Comparison of ENCODE assay signal across 7 cellular contexts in the genomic region with DNA sequence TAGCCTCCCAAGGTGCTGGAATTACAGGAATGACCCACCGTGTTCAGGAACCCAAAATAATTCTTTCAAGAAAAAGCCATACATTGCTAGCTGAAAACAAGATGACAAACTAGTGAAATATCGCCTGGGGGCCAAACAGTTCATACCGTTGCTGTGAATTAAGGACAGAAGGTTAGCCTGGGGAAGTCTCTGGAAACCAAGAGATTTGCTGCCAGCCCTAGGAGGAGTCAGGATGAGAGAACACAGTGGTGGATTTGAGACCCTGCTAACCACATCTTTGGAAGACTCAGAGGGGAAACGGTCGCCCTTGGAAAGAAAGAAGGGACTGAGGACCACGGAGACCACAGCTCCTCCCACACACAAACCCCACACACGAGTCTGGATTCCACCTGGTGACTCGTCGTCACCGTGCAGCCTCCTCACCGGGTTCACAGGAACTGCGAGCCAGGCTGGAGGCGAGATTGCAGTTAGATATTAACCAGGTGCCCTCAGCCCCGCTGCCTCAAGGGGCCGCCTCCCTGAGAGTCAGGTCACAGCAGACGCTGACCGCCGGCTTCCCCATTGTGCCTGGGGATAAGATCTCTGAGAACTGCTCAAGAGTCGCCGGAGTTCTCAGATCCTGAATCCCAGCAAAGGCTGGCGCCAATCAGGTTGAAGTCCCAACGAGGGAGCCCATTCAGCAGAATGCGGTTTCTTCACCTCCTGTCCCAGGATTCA. TPM values are rescaled to one million over a fixed set of nuclear protein-coding genes. Genes with fewer than 3 reads are reported as not detected.
DNase-seq lines count a peak whose midpoint lies in the region; ATAC-seq, FAIRE-seq and TF ChIP-seq lines count a peak whose summit lies in the region.
"Not testable (repeated sequence)": the region's sequence is repeated elsewhere in the genome, so short reads cannot be mapped to it uniquely, and the experiment has no call there.

No MANE protein-coding gene starts in this region.

- not testable (repeated sequence) for H3K4me1 ChIP-seq in kidney (ENCODE audit: control insufficient read depth in 1 of 2, insufficient read depth in 1 of 2, low read depth in 1 of 2, low read length in 2 of 2); gastrocnemius medialis

- not testable (repeated sequence) for H3K9me3 ChIP-seq in kidney (ENCODE audit: control insufficient read depth in 1 of 2, low read length in 2 of 2); gastrocnemius medialis

- H3K4me3 ChIP-seq in NB4 (ENCODE audit: low read depth, low read length) = peak overlapping the region; percentile 66
- peak overlapping the region; percentile 79 to 81 for H3K4me3 ChIP-seq in kidney (ENCODE audit: low read length in 2 of 2)
- peak overlapping the region; percentile 69 to 94 (median 80) for H3K4me3 ChIP-seq in gastrocnemius medialis

- not testable (repeated sequence) for TF ChIP-seq POLR2A in NB4 (IDR thresholded peaks at IDR 0.05; ENCODE audit: extremely low read depth, insufficient read length); gastrocnemius medialis (IDR thresholded peaks at IDR 0.05)

- peak overlapping the region; percentile 43 to 73 for H3K9ac ChIP-seq in kidney (ENCODE audit: low read length in 2 of 2)

- H3K27me3 ChIP-seq in gastrocnemius medialis = not testable (repeated sequence)

- H3K27ac ChIP-seq in kidney (ENCODE audit: low read depth in 2 of 2, low read length in 2 of 2) (peak overlapping the region; percentile 90 to 94), gastrocnemius medialis (peak overlapping the region; percentile 83 to 95 (median 89))

- not testable (repeated sequence) for TF ChIP-seq CTCF in NB4 (IDR thresholded peaks at IDR 0.05; ENCODE audit: low read depth, low read length); kidney (IDR thresholded peaks at IDR 0.05; ENCODE audit: borderline replicate concordance, extremely low read depth, insufficient read depth)
- TF ChIP-seq CTCF in gastrocnemius medialis (IDR thresholded peaks at IDR 0.05 in 4 of 5, conservative IDR thresholded peaks at IDR 0.05 in 1 of 5) = peak in 1 of 5 experiments; percentile 9

- not testable (repeated sequence) for H3K36me3 ChIP-seq in kidney (ENCODE audit: control insufficient read depth in 1 of 2, insufficient read depth in 2 of 2, low read length in 2 of 2); gastrocnemius medialis

- not testable (repeated sequence) for FAIRE-seq in kidney (lab: Jason Lieb, UNC)

- in situ Hi-C loops in gastrocnemius medialis (cut with MboI; ENCODE audit: low sequenced_read_pairs in 4 of 4) = not testable (repeated sequence)

- peak; percentile 47 for DNase-seq in NB4 (ENCODE audit: low read depth)
- peak; percentile 21 to 25 for DNase-seq in activated CD4-positive, alpha-beta T cell treated with anti-CD3 and anti-CD28 coated beads, Interleukin-2, amount 50 U/mL, for 4 hours
- peak; percentile 35 for DNase-seq in dermis blood vessel endothelial cell
- peak; percentile 72 for DNase-seq in kidney
- peak in 1 of 2 donors; percentile 14 for DNase-seq in gastrocnemius medialis

- intact Hi-C loops in kidney (cut with DNase I) = not testable (repeated sequence)
- intact Hi-C loops in gastrocnemius medialis (cut with DNase I; ENCODE audit: low total_unique reads) = loop anchor here (2.0 to 5.0 kb wide), 5 partner anchors 35 to 267 kb away; a partner anchor contains a TSS

- peak; percentile 41 for ATAC-seq in GM18517 (IDR thresholded peaks at IDR 0.05; ENCODE audit: unreplicated experiment)
- peak; percentile 41 for ATAC-seq in HG02852 (IDR thresholded peaks at IDR 0.05; ENCODE audit: unreplicated experiment)
- ATAC-seq in gastrocnemius medialis = peak; percentile 16 to 24

RNA-seq across cellular contexts. Expression of a gene that starts 1.0 kb away (rescaled TPM):
- total RNA-seq in dermis blood vessel endothelial cell (6.1 and 12.1 TPM in 2 replicates), kidney (7.8 TPM), gastrocnemius medialis (1 to 10 TPM; 1.3 to 3.6 (median 3.2) TPM)
- 4.3 TPM for polyA plus RNA-seq in kidney (ENCODE audit: insufficient read depth, low read depth, low replicate concordance)

RNA-seq across cellular contexts. Expression of a gene that starts 34.6 kb away (rescaled TPM):
- total RNA-seq in dermis blood vessel endothelial cell = 2.7 and 4.3 TPM in 2 replicates
- total RNA-seq in kidney = 9.1 TPM
- polyA plus RNA-seq in kidney (ENCODE audit: insufficient read depth, low read depth, low replicate concordance) = 2.1 TPM
- under 1 TPM; 0.22 to 0.66 (median 0.42) TPM for total RNA-seq in gastrocnemius medialis

RNA-seq across cellular contexts. Expression of a gene that starts 40.8 kb away (rescaled TPM):
- total RNA-seq in dermis blood vessel endothelial cell (6.2 and 9.5 TPM in 2 replicates), kidney (8.4 TPM), gastrocnemius medialis (1 to 10 TPM in 3 of 4 donors, under 1 TPM in 1; 0.95 to 2.3 (median 1.7) TPM)
- polyA plus RNA-seq in kidney (ENCODE audit: insufficient read depth, low read depth, low replicate concordance) = 4.1 TPM
